ENCODE assay signal across 9 cellular contexts in genomic region chr16:53094013-53094630, GRCh38. TPM values are rescaled to one million over a fixed set of nuclear protein-coding genes. Genes with fewer than 3 reads are reported as not detected.
DNase-seq lines count a peak whose midpoint lies in the region; ATAC-seq and TF ChIP-seq lines count a peak whose summit lies in the region.
"Had no signal": no experiment of that assay in that cellular context is flagged by ENCODE, and none has a peak within 500 bp of the region (broad histone marks: within the 10 kb centered on the region; RNA-seq: fewer than 3 reads in every experiment).

No MANE protein-coding gene starts in this region.

- H3K27me3 ChIP-seq in gastrocnemius medialis: no peaks in the 10 kb centered on the region

- no peak for TF ChIP-seq POLR2A in gastrocnemius medialis (IDR thresholded peaks at IDR 0.05)

- no peaks in the 10 kb centered on the region for H3K9me3 ChIP-seq in gastrocnemius medialis

- H3K36me3 ChIP-seq in gastrocnemius medialis: no peaks in the 10 kb centered on the region

- peaks cover 70 to 73% of the 10 kb centered on the region in 2 donors for H3K4me1 ChIP-seq in gastrocnemius medialis

- H3K27ac ChIP-seq in gastrocnemius medialis: peak overlapping the region; percentile 45 to 72 (median 62)

- intact Hi-C loops in gastrocnemius medialis (cut with DNase I; ENCODE audit: low total_unique reads): loop anchor here (10.0 kb wide), 1 partner anchor 411 kb away; the partner anchor contains the start of gene AKTIP

- TF ChIP-seq CTCF in gastrocnemius medialis (IDR thresholded peaks at IDR 0.05 in 4 of 5, conservative IDR thresholded peaks at IDR 0.05 in 1 of 5): no peak

- ATAC-seq in GM19467 (IDR thresholded peaks at IDR 0.05; ENCODE audit: unreplicated experiment) (peak; percentile 41), HG03575 (IDR thresholded peaks at IDR 0.05; ENCODE audit: extremely low read depth, insufficient number of reproducible peaks, low FRiP score, unreplicated experiment) (peak; percentile 30), gastrocnemius medialis (no peak)

- no peak overlapping the region for H3K4me3 ChIP-seq in gastrocnemius medialis

- DNase-seq in GF-D8 (lab: John Stamatoyannopoulos, UW) (peak; percentile 91), SW480 (ENCODE audit: low spot score) (peak; percentile 36), globus pallidus (ENCODE audit: low spot score) (peak; percentile 51), gastrocnemius medialis (peak in 1 of 2 donors; percentile 49), NCI-H2227 treated with DMSO at 0.1 percent for 48 hours (lab: John Stamatoyannopoulos, UW) (no peak), NCI-H128 (lab: John Stamatoyannopoulos, UW; ENCODE audit: unreplicated experiment) (no peak)

- in situ Hi-C loops in gastrocnemius medialis (cut with MboI; ENCODE audit: low sequenced_read_pairs in 4 of 4): no loop called here

RNA-seq across cellular contexts. Expression of gene CHD9, which starts 39.3 kb away (rescaled TPM):
- 10 to 100 TPM; 24.5 to 84.0 (median 48.2) TPM for total RNA-seq in gastrocnemius medialis

RNA-seq across cellular contexts. Expression of gene CHD9NB, which starts 41.4 kb away (rescaled TPM):
- under 1 TPM in 2 of 4 donors, not detected in 2; 0.13 to 0.72 TPM for total RNA-seq in gastrocnemius medialis
- total RNA-seq: RPMI7951 had no signal

Comparison
In these comparisons a context has a peak if more than half of its experiments do, and no peak if none do; other contexts are left out.
1. DNase-seq: peak in GF-D8 (single experiment), SW480 (single experiment) and globus pallidus (single experiment); none in NCI-H2227 treated with DMSO at 0.1 percent for 48 hours (single experiment) and NCI-H128 (single experiment).
2. ATAC-seq: peak in GM19467 (single experiment) and HG03575 (single experiment); none in gastrocnemius medialis (0 of 2).